Comparison of ENCODE assay signal across 1 cellular context in genomic region chr12:57836442-57837375, GRCh38.
TF ChIP-seq lines count a peak whose summit lies in the region.

No MANE protein-coding gene starts in this region.

TF ChIP-seq in WTC11, 78 proteins besides CTCF, POLR2A, EP300 and RAD21 (continued from another document and continues in another):
- no peak for TF ChIP-seq ATF6 (CRISPR knock-in tag; IDR thresholded peaks at IDR 0.05)
- no peak for TF ChIP-seq ATF1 (CRISPR knock-in tag; IDR thresholded peaks at IDR 0.05)
- no peak for TF ChIP-seq NFYB (CRISPR knock-in tag; conservative IDR thresholded peaks at IDR 0.05; ENCODE audit: low read depth)
- TF ChIP-seq USF1 (CRISPR knock-in tag; IDR thresholded peaks at IDR 0.05): no peak
- TF ChIP-seq CDX4 (CRISPR knock-in tag; IDR thresholded peaks at IDR 0.05; ENCODE audit: borderline replicate concordance): no peak
- TF ChIP-seq NR1H2 (CRISPR knock-in tag; IDR thresholded peaks at IDR 0.05): no peak
- TF ChIP-seq NFATC4 (CRISPR knock-in tag; IDR thresholded peaks at IDR 0.05): no peak
- TF ChIP-seq AR (CRISPR knock-in tag; IDR thresholded peaks at IDR 0.05): no peak
- TF ChIP-seq ZNF532 (CRISPR knock-in tag; IDR thresholded peaks at IDR 0.05; ENCODE audit: borderline replicate concordance): 0 out of 2 replicates have a peak, but pooled peaks have one; percentile 21
- no peak for TF ChIP-seq PRDM15 (CRISPR knock-in tag; IDR thresholded peaks at IDR 0.05)
- no peak for TF ChIP-seq GTF2I (CRISPR knock-in tag; conservative IDR thresholded peaks at IDR 0.05)
- no peak for TF ChIP-seq E2F1 (CRISPR knock-in tag; IDR thresholded peaks at IDR 0.05)
- no peak for TF ChIP-seq ZMAT4 (CRISPR knock-in tag; IDR thresholded peaks at IDR 0.05)
- TF ChIP-seq MAX (CRISPR knock-in tag; IDR thresholded peaks at IDR 0.05): no peak
- no peak for TF ChIP-seq ZBTB21 (CRISPR knock-in tag; IDR thresholded peaks at IDR 0.05; ENCODE audit: borderline replicate concordance)
- no peak for TF ChIP-seq RELA (CRISPR knock-in tag; IDR thresholded peaks at IDR 0.05; ENCODE audit: borderline replicate concordance)
- no peak for TF ChIP-seq FOXJ3 (CRISPR knock-in tag; IDR thresholded peaks at IDR 0.05; ENCODE audit: borderline replicate concordance)
- no peak for TF ChIP-seq RORB (CRISPR knock-in tag; IDR thresholded peaks at IDR 0.05)
- TF ChIP-seq GRHL2 (CRISPR knock-in tag; IDR thresholded peaks at IDR 0.05; ENCODE audit: insufficient replicate concordance, severe bottlenecking): no peak
- TF ChIP-seq SP1 (CRISPR knock-in tag; conservative IDR thresholded peaks at IDR 0.05): peak; percentile 43
- no peak for TF ChIP-seq E2F4 (CRISPR knock-in tag; IDR thresholded peaks at IDR 0.05; ENCODE audit: borderline replicate concordance, low read depth)
- no peak for TF ChIP-seq FOXP1 (CRISPR knock-in tag; IDR thresholded peaks at IDR 0.05; ENCODE audit: borderline replicate concordance)
- TF ChIP-seq ELF4 (CRISPR knock-in tag; IDR thresholded peaks at IDR 0.05; ENCODE audit: low read depth): no peak
- TF ChIP-seq GABPB1 (CRISPR knock-in tag; IDR thresholded peaks at IDR 0.05): no peak
- peak; percentile 71 for TF ChIP-seq ZNF263 (CRISPR knock-in tag; IDR thresholded peaks at IDR 0.05; ENCODE audit: low read depth)
- TF ChIP-seq ZNF121 (CRISPR knock-in tag; IDR thresholded peaks at IDR 0.05): 0 out of 2 replicates have a peak, but pooled peaks have one; percentile 53
- TF ChIP-seq ZNF281 (CRISPR knock-in tag; IDR thresholded peaks at IDR 0.05): peak; percentile 73
